Comparison of ENCODE assay signal across 25 cellular contexts in the genomic region with DNA sequence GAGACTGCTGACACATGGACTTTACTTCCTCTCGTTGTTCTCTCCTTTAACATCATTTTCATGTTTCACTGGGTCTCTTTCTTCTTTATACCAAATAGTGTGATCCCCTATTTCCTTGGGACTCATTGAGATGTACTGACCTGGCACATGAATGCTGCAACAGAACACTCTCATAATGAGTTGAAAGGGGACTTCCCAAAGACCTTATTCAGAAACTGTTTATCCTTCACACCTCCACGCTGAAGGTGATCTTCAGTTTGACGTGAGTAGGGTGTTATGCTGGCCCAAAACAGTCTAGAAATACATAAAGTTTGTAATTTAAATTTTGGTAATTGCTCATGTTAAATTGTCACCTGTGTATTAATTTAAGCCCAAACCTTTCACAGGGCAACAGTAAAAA.
DNase-seq lines count a peak whose midpoint lies in the region; ATAC-seq, FAIRE-seq and TF ChIP-seq lines count a peak whose summit lies in the region.
"Had no signal": no experiment of that assay in that cellular context is flagged by ENCODE, and none has a peak within 500 bp of the region (broad histone marks: within the 10 kb centered on the region; RNA-seq: fewer than 3 reads in every experiment).

No MANE protein-coding gene starts in this region.

- FAIRE-seq in GM12878 (lab: Jason Lieb, UNC) (no peak), RCC 7860 (lab: Jason Lieb, UNC) (no peak)
- FAIRE-seq: H1, HTR-8/SVneo, K562 had no signal

- in situ Hi-C loops in GM12878 (cut with MboI): no loop called here

- H3K27me3 ChIP-seq in GM12878 (replicated peaks in 1 of 2; ENCODE audit: control insufficient read depth in 2 of 2, insufficient read depth in 2 of 2, low read length in 1 of 2): no peaks in the 10 kb centered on the region
- H3K27me3 ChIP-seq: MG63 had no signal

- no peak for TF ChIP-seq RAD21 in GM12878 (IDR thresholded peaks at IDR 0.05; ENCODE audit: insufficient read depth, low read depth, low read length)

- no peaks in the 10 kb centered on the region for H3K36me3 ChIP-seq in GM12878 (ENCODE audit: control insufficient read depth in 2 of 2, insufficient read depth in 2 of 2, low read length in 1 of 2)
- H3K36me3 ChIP-seq: MG63 had no signal

- TF ChIP-seq EP300 in GM12878 (IDR thresholded peaks at IDR 0.05; ENCODE audit: borderline replicate concordance in 1 of 2, control insufficient read depth in 1 of 2, low read depth in 2 of 2, low read length in 2 of 2): no peak

- CTCF ChIA-PET in GM10248 (lab: Yijun Ruan, JAX): interaction anchor here (1.4 kb wide), 1 partner anchor 12 kb away, joined by 3 read pairs; no protein-coding TSS in a partner anchor
- CTCF ChIA-PET in GM12878 (lab: Yijun Ruan, JAX): no interaction called here

- no peaks in the 10 kb centered on the region for H3K4me1 ChIP-seq in GM12878 (ENCODE audit: control insufficient read depth, insufficient read depth, low read length)

- TF ChIP-seq CTCF in GM10248 (IDR thresholded peaks at IDR 0.05; ENCODE audit: control extremely low read depth, extremely low read depth, low read depth, missing control alignments) (no peak), GM12878 (IDR thresholded peaks at IDR 0.05 in 2 of 3, conservative IDR thresholded peaks at IDR 0.05 in 1 of 3; ENCODE audit: control insufficient read depth in 2 of 3, extremely low read depth in 1 of 3, insufficient read depth in 1 of 3, low read depth in 3 of 3, low read length in 3 of 3) (no peak)

- RAD21 ChIA-PET in GM12878 (lab: Charles Lee; ENCODE audit: unreplicated experiment): no interaction called here

- BruUV-seq in GM12878 (replicated peaks; lab: Mats Ljungman, UMichigan): no TSS peak

- 0 out of 2 replicates have a peak overlapping the region, but pooled peaks have one; percentile 22 for H3K4me2 ChIP-seq in GM12878 (ENCODE audit: control insufficient read depth, insufficient read depth)
- H3K4me2 ChIP-seq: PC-9 had no signal

- H2AFZ ChIP-seq in GM12878 (ENCODE audit: control insufficient read depth, low read depth, low read length): no peak overlapping the region
- H2AFZ ChIP-seq: PC-9 had no signal

- DNase-seq in GM10248 (ENCODE audit: extremely low spot score): peak; percentile 6
- DNase-seq in GM12878 (ENCODE audit: low read depth, low spot score): peak; percentile 31
- DNase-seq in ecto neural progenitor cell (ENCODE audit: low spot score): no peak
- no peak for DNase-seq in COR-L47 (lab: John Stamatoyannopoulos, UW)
- no peak for DNase-seq in RCC 7860 (ENCODE audit: low spot score)
- DNase-seq: 8988T; ACHN; DMS153; MG63; NCI-H1105 treated with DMSO at 0.1 percent for 48 hours; NCI-H146; NCI-H1930; NCI-H2107; NCI-H524; NCI-H774; NK-92 treated with Interleukin-12 subunit alpha and Interleukin-12 subunit beta, amount 100 ng/mL, for 24 hours; PC-9; SHP77; T-cell had no signal

- H4K20me1 ChIP-seq in GM12878 (ENCODE audit: control insufficient read depth, insufficient read depth): no peaks in the 10 kb centered on the region

- H3K4me3 ChIP-seq in GM12878: no peak overlapping the region
- H3K4me3 ChIP-seq: K562, MG63, PC-9 had no signal

- no peak overlapping the region for H3K27ac ChIP-seq in GM12878 (ENCODE audit: control insufficient read depth, insufficient read depth)
- H3K27ac ChIP-seq: PC-9, RWPE1 had no signal

- no peaks in the 10 kb centered on the region for H3K9me3 ChIP-seq in GM12878 (replicated peaks; ENCODE audit: control insufficient read depth, insufficient read depth, low read length)
- H3K9me3 ChIP-seq: MG63 had no signal

- no peaks in the 10 kb centered on the region for H3K79me2 ChIP-seq in GM12878 (ENCODE audit: control insufficient read depth, insufficient read depth, low read length)

- ATAC-seq in GM18520 (IDR thresholded peaks at IDR 0.05; ENCODE audit: unreplicated experiment) (peak; percentile 91), HG02610 (IDR thresholded peaks at IDR 0.05; ENCODE audit: unreplicated experiment) (peak; percentile 90), GM12878 (peak; percentile 89)
- ATAC-seq: K562, T-cell had no signal

- no peak for TF ChIP-seq POLR2A in GM12878 (IDR thresholded peaks at IDR 0.05; ENCODE audit: low read depth, low read length)

- SMC1A ChIA-PET in GM12878 (lab: Charles Lee; ENCODE audit: uncharacterized antibody, unreplicated experiment): no interaction called here

- no peak overlapping the region for H3K9ac ChIP-seq in GM12878 (ENCODE audit: control insufficient read depth, insufficient read depth, low read length)

- intact Hi-C loops in GM12878 (cut with micrococcal nuclease; ENCODE audit: unreplicated experiment): no loop called here

- WGBS in GM12878 (ENCODE audit: insufficient coverage, insufficient replicate concordance, low lambda C conversion rate, missing lambda C conversion rate): 5% methylated on average over 3 of the region's 3 CpGs

- POLR2A ChIA-PET in GM10248 (lab: Yijun Ruan, JAX) (no interaction called here), GM12878 (lab: Charles Lee) (no interaction called here)

TF ChIP-seq in GM12878, 131 proteins besides CTCF, POLR2A, EP300 and RAD21 (continues in another document):
- TF ChIP-seq SMC3 (IDR thresholded peaks at IDR 0.05; ENCODE audit: borderline replicate concordance, low read length) (no peak), NRF1 (conservative IDR thresholded peaks at IDR 0.05; ENCODE audit: low read depth, low read length) (no peak), NR2C2 (IDR thresholded peaks at IDR 0.05; ENCODE audit: borderline replicate concordance, control insufficient read depth, insufficient read length, low read depth) (no peak), SRF (IDR thresholded peaks at IDR 0.05; ENCODE audit: low read depth in 2 of 2, low read length in 2 of 2) (no peak), TCF12 (IDR thresholded peaks at IDR 0.05; ENCODE audit: low read depth, low read length) (no peak), CBX5 (IDR thresholded peaks at IDR 0.05; ENCODE audit: low read depth) (no peak), RB1 (IDR thresholded peaks at IDR 0.05; ENCODE audit: borderline replicate concordance) (no peak), JUNB (IDR thresholded peaks at IDR 0.05) (peak; percentile 75), JUND (IDR thresholded peaks at IDR 0.05; ENCODE audit: low read depth, low read length) (no peak), CBFB (IDR thresholded peaks at IDR 0.05; ENCODE audit: low read depth) (no peak), RAD51 (IDR thresholded peaks at IDR 0.05) (no peak), SMARCA5 (IDR thresholded peaks at IDR 0.05) (no peak), NFYA (IDR thresholded peaks at IDR 0.05; ENCODE audit: borderline replicate concordance, low read depth, low read length) (no peak), MEF2B (IDR thresholded peaks at IDR 0.05; ENCODE audit: partially characterized antibody, poor library complexity, severe bottlenecking) (no peak), FOXK2 (IDR thresholded peaks at IDR 0.05) (no peak), STAT3 (IDR thresholded peaks at IDR 0.05; ENCODE audit: low read depth, low read length) (no peak), EGR1 (IDR thresholded peaks at IDR 0.05; ENCODE audit: borderline replicate concordance in 1 of 2, low read depth in 2 of 2, low read length in 2 of 2) (no peak), ZNF217 (IDR thresholded peaks at IDR 0.05) (no peak), SREBF2 (IDR thresholded peaks at IDR 0.05; ENCODE audit: low read length) (no peak), BRCA1 (IDR thresholded peaks at IDR 0.05; ENCODE audit: low read depth, low read length) (no peak), ETV6 (conservative IDR thresholded peaks at IDR 0.05 in 1 of 2, IDR thresholded peaks at IDR 0.05 in 1 of 2; ENCODE audit: borderline replicate concordance in 1 of 2, low read depth in 1 of 2) (0 out of 4 replicates have a peak, but pooled peaks of 1 of the 2 experiments have one; percentile 20)
- TF ChIP-seq, protein P1, sequence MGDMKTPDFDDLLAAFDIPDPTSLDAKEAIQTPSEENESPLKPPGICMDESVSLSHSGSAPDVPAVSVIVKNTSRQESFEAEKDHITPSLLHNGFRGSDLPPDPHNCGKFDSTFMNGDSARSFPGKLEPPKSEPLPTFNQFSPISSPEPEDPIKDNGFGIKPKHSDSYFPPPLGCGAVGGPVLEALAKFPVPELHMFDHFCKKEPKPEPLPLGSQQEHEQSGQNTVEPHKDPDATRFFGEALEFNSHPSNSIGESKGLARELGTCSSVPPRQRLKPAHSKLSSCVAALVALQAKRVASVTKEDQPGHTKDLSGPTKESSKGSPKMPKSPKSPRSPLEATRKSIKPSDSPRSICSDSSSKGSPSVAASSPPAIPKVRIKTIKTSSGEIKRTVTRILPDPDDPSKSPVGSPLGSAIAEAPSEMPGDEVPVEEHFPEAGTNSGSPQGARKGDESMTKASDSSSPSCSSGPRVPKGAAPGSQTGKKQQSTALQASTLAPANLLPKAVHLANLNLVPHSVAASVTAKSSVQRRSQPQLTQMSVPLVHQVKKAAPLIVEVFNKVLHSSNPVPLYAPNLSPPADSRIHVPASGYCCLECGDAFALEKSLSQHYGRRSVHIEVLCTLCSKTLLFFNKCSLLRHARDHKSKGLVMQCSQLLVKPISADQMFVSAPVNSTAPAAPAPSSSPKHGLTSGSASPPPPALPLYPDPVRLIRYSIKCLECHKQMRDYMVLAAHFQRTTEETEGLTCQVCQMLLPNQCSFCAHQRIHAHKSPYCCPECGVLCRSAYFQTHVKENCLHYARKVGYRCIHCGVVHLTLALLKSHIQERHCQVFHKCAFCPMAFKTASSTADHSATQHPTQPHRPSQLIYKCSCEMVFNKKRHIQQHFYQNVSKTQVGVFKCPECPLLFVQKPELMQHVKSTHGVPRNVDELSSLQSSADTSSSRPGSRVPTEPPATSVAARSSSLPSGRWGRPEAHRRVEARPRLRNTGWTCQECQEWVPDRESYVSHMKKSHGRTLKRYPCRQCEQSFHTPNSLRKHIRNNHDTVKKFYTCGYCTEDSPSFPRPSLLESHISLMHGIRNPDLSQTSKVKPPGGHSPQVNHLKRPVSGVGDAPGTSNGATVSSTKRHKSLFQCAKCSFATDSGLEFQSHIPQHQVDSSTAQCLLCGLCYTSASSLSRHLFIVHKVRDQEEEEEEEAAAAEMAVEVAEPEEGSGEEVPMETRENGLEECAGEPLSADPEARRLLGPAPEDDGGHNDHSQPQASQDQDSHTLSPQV (IDR thresholded peaks at IDR 0.05): no peak

Comparison
In these comparisons a context has a peak if more than half of its experiments do, and no peak if none do; other contexts are left out.
1. DNase-seq: peak in GM10248 (single experiment) and GM12878 (single experiment); none in ecto neural progenitor cell (single experiment), COR-L47 (single experiment) and RCC 7860 (single experiment).
2. Peak in every context shown above with its lines, with median percentiles within 50 percentile points of each other: ATAC-seq.